In the genomic region with DNA sequence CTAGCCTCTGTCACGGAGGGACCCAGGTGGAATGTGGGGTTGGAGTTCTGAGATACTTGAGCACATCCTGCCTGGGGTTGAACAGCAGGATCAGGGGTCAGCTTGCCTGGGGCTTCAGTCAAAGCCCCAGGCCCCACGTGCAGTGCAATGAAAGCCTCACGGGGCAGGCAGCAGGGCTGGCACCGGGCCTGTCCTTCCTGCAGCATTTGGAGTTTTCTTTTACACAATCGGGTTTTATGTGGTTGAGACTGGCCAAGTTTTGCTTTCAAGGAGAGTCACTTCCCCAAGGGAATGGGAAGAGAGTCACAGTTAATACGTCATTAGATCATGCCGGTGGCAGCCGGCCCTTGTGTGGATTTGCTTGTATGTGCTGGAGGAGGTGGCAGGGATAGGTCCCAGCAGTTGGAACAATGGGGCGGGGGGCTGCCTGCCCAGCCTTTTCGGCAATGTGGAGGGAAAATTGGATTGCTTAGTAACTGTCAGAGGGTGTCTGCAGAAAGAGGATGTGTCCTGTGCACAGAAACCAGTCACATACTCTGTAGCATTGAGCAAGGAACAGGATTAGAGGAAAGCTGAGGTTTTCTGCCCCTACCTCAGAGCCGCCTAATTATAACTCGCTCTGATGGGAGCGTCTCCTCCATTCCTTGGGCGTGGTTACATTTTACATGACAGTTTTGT, we compare ENCODE assay signal across 8 cellular contexts. TPM values are rescaled to one million over a fixed set of nuclear protein-coding genes. Genes with fewer than 3 reads are reported as not detected.
A peak's percentile ranks its signal among the peaks of the same experiment; 100 is the strongest.
DNase-seq lines count a peak whose midpoint lies in the region; ATAC-seq lines count a peak whose summit lies in the region.

No MANE protein-coding gene starts in this region.

- no peak overlapping the region for H3K4me3 ChIP-seq in HUES48 (ENCODE audit: low read depth, low read length)

- no peaks in the 10 kb centered on the region for H3K27me3 ChIP-seq in HUES48 (ENCODE audit: control insufficient read depth, insufficient read depth, low read length)

- peaks cover 17% of the 10 kb centered on the region; the same call in 1 of the 2 replicates for H3K36me3 ChIP-seq in HUES48 (ENCODE audit: control insufficient read depth, insufficient read depth, low read length)

- DNase-seq in anterior cingulate cortex (lab: John Stamatoyannopoulos, UW) (peak in 43 of 58 donors; percentile 3 to 65 (median 28)), iris pigment epithelial cell (ENCODE audit: low read depth) (peak; percentile 48), superior temporal gyrus (ENCODE audit: extremely low spot score) (peak; percentile 32), DMS 273 treated with DMSO at 0.1 percent for 48 hours (lab: John Stamatoyannopoulos, UW) (no peak), HT-29 (ENCODE audit: low spot score) (no peak)

- H3K27ac ChIP-seq in HUES48 (ENCODE audit: low read depth, low read length) = peak overlapping the region; percentile 38

- H3K9ac ChIP-seq in HUES48 (ENCODE audit: low read depth, low read length) = no peak overlapping the region

- H3K4me1 ChIP-seq in HUES48 (ENCODE audit: control insufficient read depth, insufficient read depth, low read length) = peaks cover 23% of the 10 kb centered on the region

- ATAC-seq in GM19351 (IDR thresholded peaks at IDR 0.05; ENCODE audit: unreplicated experiment) (no peak), HG03442 (IDR thresholded peaks at IDR 0.05; ENCODE audit: unreplicated experiment) (no peak)

- H3K9me3 ChIP-seq in HUES48 (ENCODE audit: control insufficient read depth, insufficient read depth, low read length) = no peaks in the 10 kb centered on the region

RNA-seq across cellular contexts. Expression of a gene that starts 4.5 kb away (rescaled TPM):
- 15.8 and 20.9 TPM in 2 replicates for total RNA-seq in HT-29 (2014; rRNA removed; shearing (Covaris generic))

Comparison
In these comparisons a context has a peak if more than half of its experiments do, and no peak if none do; other contexts are left out.
1. DNase-seq: peak in anterior cingulate cortex (43 of 58), iris pigment epithelial cell (single experiment) and superior temporal gyrus (single experiment); none in DMS 273 treated with DMSO at 0.1 percent for 48 hours (single experiment) and HT-29 (single experiment).